ENCODE assay signal across 14 cellular contexts in genomic region chr11:96579642-96580041, GRCh38.
DNase-seq lines count a peak whose midpoint lies in the region; ATAC-seq and TF ChIP-seq lines count a peak whose summit lies in the region.
"Had no signal": no experiment of that assay in that cellular context is flagged by ENCODE, and none has a peak within 500 bp of the region (broad histone marks: within the 10 kb centered on the region; RNA-seq: fewer than 3 reads in every experiment).

No MANE protein-coding gene starts in this region.

- peak overlapping the region; percentile 2 for H3K4me2 ChIP-seq in neural cell (ENCODE audit: low read length)

- no peaks in the 10 kb centered on the region for H4K20me1 ChIP-seq in neural cell (ENCODE audit: insufficient read depth)

- no peaks in the 10 kb centered on the region for H3F3A ChIP-seq in neural cell (ENCODE audit: insufficient read depth, low read length, poor library complexity, severe bottlenecking)

- peak overlapping the region; percentile 75 for H3K27ac ChIP-seq in neural cell (ENCODE audit: low read length)
- H3K27ac ChIP-seq: SK-N-MC had no signal

- TF ChIP-seq EP300 in neural cell (conservative IDR thresholded peaks at IDR 0.05; ENCODE audit: poor library complexity, severe bottlenecking): peak; percentile 85

- ATAC-seq in omental fat pad (ENCODE audit: low FRiP score): no peak
- ATAC-seq in HG02973 (IDR thresholded peaks at IDR 0.05; ENCODE audit: unreplicated experiment): no peak
- ATAC-seq in GM19395 (IDR thresholded peaks at IDR 0.05; ENCODE audit: unreplicated experiment): no peak

- no peaks in the 10 kb centered on the region for H3K36me3 ChIP-seq in neural cell (ENCODE audit: insufficient read depth, low read length)

- no peaks in the 10 kb centered on the region for H3K9me3 ChIP-seq in neural cell (ENCODE audit: low read length)

- H3K4me3 ChIP-seq in neural cell (ENCODE audit: low read length): peak overlapping the region; percentile 14
- H3K4me3 ChIP-seq: SK-N-MC had no signal

- H3K27me3 ChIP-seq in neural cell (ENCODE audit: insufficient read depth, low read depth, low read length): no peaks in the 10 kb centered on the region

- peak; percentile 35 for TF ChIP-seq RAD21 in neural cell (conservative IDR thresholded peaks at IDR 0.05)

- TF ChIP-seq CTCF in neural cell (IDR thresholded peaks at IDR 0.05; ENCODE audit: poor library complexity, severe bottlenecking) (no peak), omental fat pad (IDR thresholded peaks at IDR 0.05) (no peak)

- no peaks in the 10 kb centered on the region for H3K9me2 ChIP-seq in neural cell (ENCODE audit: insufficient read depth, low read length)

- DNase-seq in NCI-H2081 (lab: John Stamatoyannopoulos, UW): peak; percentile 10 to 64
- DNase-seq in NCI-H2081 treated with DMSO at 0.1 percent for 48 hours (lab: John Stamatoyannopoulos, UW): no peak
- DNase-seq in DMS53 treated with DMSO at 0.1 percent for 48 hours (lab: John Stamatoyannopoulos, UW; ENCODE audit: unreplicated experiment): peak; percentile 19
- DNase-seq in NCI-H69 (lab: John Stamatoyannopoulos, UW): peak; percentile 53
- DNase-seq in omental fat pad (ENCODE audit: low spot score): no peak
- DNase-seq: GF-D8, KG1, NCI-H1436, NCI-H2029 treated with DMSO at 0.1 percent for 48 hours, NCI-H446 treated with DMSO at 0.1 percent for 48 hours had no signal

- H3K79me2 ChIP-seq in neural cell (replicated peaks; ENCODE audit: insufficient read depth, low read length): no peaks in the 10 kb centered on the region

- peak overlapping the region; percentile 10 for H3K9ac ChIP-seq in neural cell (ENCODE audit: low read length)

- no peak overlapping the region for H2AFZ ChIP-seq in neural cell (ENCODE audit: low read depth, low read length)

TF ChIP-seq in neural cell, 6 proteins besides CTCF, POLR2A, EP300 and RAD21:
- TF ChIP-seq SMC3 (conservative IDR thresholded peaks at IDR 0.05; ENCODE audit: poor library complexity) (peak; percentile 12), EZH2 (IDR thresholded peaks at IDR 0.05; ENCODE audit: borderline replicate concordance, insufficient read depth, low read length, poor library complexity, severe bottlenecking) (no peak), MXI1 (conservative IDR thresholded peaks at IDR 0.05; ENCODE audit: poor library complexity, severe bottlenecking) (no peak), REST (IDR thresholded peaks at IDR 0.05; ENCODE audit: borderline replicate concordance) (peak; percentile 41), POLR2AphosphoS5 (IDR thresholded peaks at IDR 0.05) (peak; percentile 68), TAF1 (IDR thresholded peaks at IDR 0.05; ENCODE audit: low read depth) (no peak)

Comparison
In these comparisons a context has a peak if more than half of its experiments do, and no peak if none do; other contexts are left out.
1. DNase-seq: peak in NCI-H2081 (2 of 2), DMS53 treated with DMSO at 0.1 percent for 48 hours (single experiment) and NCI-H69 (single experiment); none in NCI-H2081 treated with DMSO at 0.1 percent for 48 hours (single experiment) and omental fat pad (single experiment).